20 cellular contexts compared by ENCODE assay signal in genomic region chr22:17381237-17381913, GRCh38. TPM values are rescaled to one million over a fixed set of nuclear protein-coding genes. Genes with fewer than 3 reads are reported as not detected.
A peak's percentile ranks its signal among the peaks of the same experiment; 100 is the strongest.
DNase-seq lines count a peak whose midpoint lies in the region; ATAC-seq and TF ChIP-seq lines count a peak whose summit lies in the region.
"Had no signal": no experiment of that assay in that cellular context is flagged by ENCODE, and none has a peak within 500 bp of the region (broad histone marks: within the 10 kb centered on the region; RNA-seq: fewer than 3 reads in every experiment).

No MANE protein-coding gene starts in this region.

- H4K8ac ChIP-seq in mesendoderm (ENCODE audit: low read depth, low read length): no peak overlapping the region

- no peak overlapping the region for H3K18ac ChIP-seq in mesendoderm (ENCODE audit: low read length)

- H3K79me1 ChIP-seq in mesendoderm (ENCODE audit: low read length): peaks cover 12% of the 10 kb centered on the region

- DNase-seq in Daoy (ENCODE audit: low read depth): peak; percentile 58
- DNase-seq in HuH-7.5 (ENCODE audit: low spot score): peak; percentile 56
- DNase-seq in mesendoderm: peak; percentile 74
- no peak for DNase-seq in stimulated activated CD4-positive, alpha-beta T cell treated with anti-CD3 and anti-CD28 coated beads, Interleukin-4, amount 100 ng/mL, for 4 hours
- no peak for DNase-seq in osteoblast (ENCODE audit: insufficient read length, low spot score, missing footprints)
- no peak for DNase-seq in GM19238 (ENCODE audit: insufficient read length, low spot score)
- DNase-seq: activated CD4-positive, alpha-beta T cell treated with anti-CD3 and anti-CD28 coated beads, Interleukin-2, amount 10 ng/mL, durations not matched to agents 7 days and 5 days; activated CD8-positive, alpha-beta memory T cell treated with anti-CD3 and anti-CD28 coated beads, Interleukin-2, amount 50 U/mL, for 48 hours; activated gamma-delta T cell; foreskin fibroblast; GM23248; NCI-H1105 treated with DMSO at 0.1 percent for 48 hours; NCI-H774; ovary had no signal

- H3K4me1 ChIP-seq in ectodermal cell (ENCODE audit: control insufficient read depth, insufficient read depth, low read length): peaks cover 29% of the 10 kb centered on the region
- H3K4me1 ChIP-seq in mesendoderm (ENCODE audit: control insufficient read depth, low read depth, low read length): peaks cover 24% of the 10 kb centered on the region
- H3K4me1 ChIP-seq in osteoblast (ENCODE audit: insufficient read depth, low read length): no peaks in the 10 kb centered on the region
- H3K4me1 ChIP-seq: suprapubic skin had no signal

- H3K4ac ChIP-seq in mesendoderm (ENCODE audit: low read depth, low read length): no peak overlapping the region

- no peaks in the 10 kb centered on the region for H3K27me3 ChIP-seq in ectodermal cell (ENCODE audit: control insufficient read depth, insufficient read depth, low read length, poor library complexity, severe bottlenecking)
- no peaks in the 10 kb centered on the region for H3K27me3 ChIP-seq in mesendoderm (ENCODE audit: insufficient read depth, low read length, poor library complexity)
- H3K27me3 ChIP-seq in osteoblast (ENCODE audit: insufficient read depth, low read length): no peaks in the 10 kb centered on the region
- H3K27me3 ChIP-seq: ovary had no signal

- H3K27ac ChIP-seq in ectodermal cell (ENCODE audit: insufficient read depth, low read depth, low read length, poor library complexity, severe bottlenecking): peak overlapping the region; percentile 30
- no peak overlapping the region for H3K27ac ChIP-seq in mesendoderm (ENCODE audit: low read depth, low read length)
- no peak overlapping the region for H3K27ac ChIP-seq in osteoblast (ENCODE audit: low read depth, low read length)
- H3K27ac ChIP-seq: GM23248, KMS-11, ovary, PC-9, suprapubic skin had no signal

- no peak overlapping the region for H2BK15ac ChIP-seq in mesendoderm (replicated peaks; ENCODE audit: low read depth)

- no peak overlapping the region for H4K5ac ChIP-seq in mesendoderm (ENCODE audit: low read length)

- no peak overlapping the region for H3K9ac ChIP-seq in mesendoderm (ENCODE audit: low read length)
- H3K9ac ChIP-seq: GM23248, KMS-11 had no signal

- H3K56ac ChIP-seq in mesendoderm (ENCODE audit: low read length): peak overlapping the region; percentile 43

- no peak overlapping the region for H2AK5ac ChIP-seq in mesendoderm (ENCODE audit: low read length)

- H2AFZ ChIP-seq in osteoblast (ENCODE audit: low read length): no peak overlapping the region
- H2AFZ ChIP-seq: GM23248, PC-9 had no signal

- H3K4me2 ChIP-seq in mesendoderm (ENCODE audit: low read length) (no peak overlapping the region), osteoblast (ENCODE audit: insufficient read depth, low read length) (no peak overlapping the region)
- H3K4me2 ChIP-seq: KMS-11, PC-9 had no signal

- no peak overlapping the region for H2BK5ac ChIP-seq in mesendoderm (ENCODE audit: low read length)

- H3K36me3 ChIP-seq in ectodermal cell (ENCODE audit: control insufficient read depth, insufficient read depth, low read length) (peaks cover 6% of the 10 kb centered on the region), mesendoderm (ENCODE audit: control insufficient read depth, insufficient read depth, low read length) (no peaks in the 10 kb centered on the region), osteoblast (ENCODE audit: insufficient read depth, low read length) (no peaks in the 10 kb centered on the region)
- H3K36me3 ChIP-seq: ovary, suprapubic skin had no signal

- 34 to 35% methylated on average over 10 to 11 of the region's 11 CpGs for WGBS in ectodermal cell, 2 experiments
- WGBS in mesendoderm (ENCODE audit: extremely low coverage, insufficient coverage, low lambda C conversion rate): no CpG with 5 or more reads among the region's 11 CpGs

- no peak for ATAC-seq in HG03139 (IDR thresholded peaks at IDR 0.05; ENCODE audit: unreplicated experiment)

- H3K9me3 ChIP-seq in ectodermal cell (ENCODE audit: control insufficient read depth, low read length) (no peaks in the 10 kb centered on the region), osteoblast (ENCODE audit: low read depth, low read length) (peaks cover 2% of the 10 kb centered on the region)
- H3K9me3 ChIP-seq: ovary had no signal

- H3K79me2 ChIP-seq in mesendoderm (ENCODE audit: control insufficient read depth, insufficient read depth, low read length) (peaks cover 90% of the 10 kb centered on the region), osteoblast (ENCODE audit: insufficient read depth, low read length) (no peaks in the 10 kb centered on the region)

- H3K23ac ChIP-seq in mesendoderm (ENCODE audit: low read length): peak overlapping the region; percentile 37

- TF ChIP-seq CTCF in osteoblast (IDR thresholded peaks at IDR 0.05; ENCODE audit: extremely low read depth, low read depth, low read length): no peak

- no peaks in the 10 kb centered on the region for H4K20me1 ChIP-seq in osteoblast (ENCODE audit: insufficient read depth, low read length)

- H3K4me3 ChIP-seq in ectodermal cell (ENCODE audit: insufficient read depth, low read depth, low read length) (no peak overlapping the region), mesendoderm (ENCODE audit: low read length) (no peak overlapping the region), osteoblast (ENCODE audit: insufficient read depth, low read length) (no peak overlapping the region)
- H3K4me3 ChIP-seq: GM23248, ovary, PC-9, suprapubic skin had no signal

- H2BK120ac ChIP-seq in mesendoderm (ENCODE audit: low read depth, low read length): no peak overlapping the region

RNA-seq across cellular contexts. Expression of gene CECR2, which starts 12.1 kb away (rescaled TPM):
- total RNA-seq in Daoy (2014; rRNA removed; shearing (Covaris generic)): 2.3 and 2.6 TPM in 2 replicates
- 53.1 TPM for polyA plus RNA-seq in ectodermal cell (2013, experiment 1 of 4)
- polyA plus RNA-seq in ectodermal cell (2013, experiment 2 of 4): 72.9 TPM
- 42.7 TPM for polyA plus RNA-seq in ectodermal cell (2013, experiment 3 of 4)
- polyA plus RNA-seq in ectodermal cell (2013, experiment 4 of 4): 48.1 TPM
- polyA plus RNA-seq in mesendoderm (2013, experiment 1 of 2): 27.4 TPM
- 28.3 TPM for polyA plus RNA-seq in mesendoderm (2013, experiment 2 of 2)
- not detected in 2 replicates for total RNA-seq in osteoblast
- total RNA-seq: endothelial cell of umbilical vein, GM23248, PC-9 had no signal

Comparison
In these comparisons a context has a peak if more than half of its experiments do, and no peak if none do; other contexts are left out.
1. DNase-seq: peak in Daoy (single experiment), HuH-7.5 (single experiment) and mesendoderm (single experiment); none in stimulated activated CD4-positive, alpha-beta T cell treated with anti-CD3 and anti-CD28 coated beads, Interleukin-4, amount 100 ng/mL, for 4 hours (0 of 2), osteoblast (single experiment) and GM19238 (single experiment).